In genomic region chr20:3888622-3889488, GRCh38 we compare ENCODE assay signal across 1 cellular context.
A peak's percentile ranks its signal among the peaks of the same experiment; 100 is the strongest.
TF ChIP-seq lines count a peak whose summit lies in the region.

TSS of gene PANK2 (plus strand) at chr20:3889387.

TF ChIP-seq in HCT116, 20 proteins besides CTCF, POLR2A, EP300 and RAD21 (continued from another document):
- TF ChIP-seq REST (IDR thresholded peaks at IDR 0.05; ENCODE audit: low read depth), result no peak
- TF ChIP-seq CBX3 (IDR thresholded peaks at IDR 0.05; ENCODE audit: low read depth), result no peak
- TF ChIP-seq EZH2 (IDR thresholded peaks at IDR 0.05), result no peak
- no peak for TF ChIP-seq ZNF274 (IDR thresholded peaks at IDR 0.05; ENCODE audit: low read depth, low read length)
- peak; percentile 91 for TF ChIP-seq POLR2AphosphoS5 (IDR thresholded peaks at IDR 0.05; ENCODE audit: low read depth, low read length)
- peak; percentile 99 for TF ChIP-seq EGR1 (IDR thresholded peaks at IDR 0.05; ENCODE audit: low read depth)
- peak; percentile 76 for TF ChIP-seq YY1 (IDR thresholded peaks at IDR 0.05; ENCODE audit: extremely low read depth, insufficient replicate concordance, low read depth, low read length)
- peak; percentile 89 for TF ChIP-seq TCF7L2 (IDR thresholded peaks at IDR 0.05; ENCODE audit: borderline replicate concordance, extremely low read depth, insufficient read depth, insufficient read length)
- TF ChIP-seq SIN3A (IDR thresholded peaks at IDR 0.05; ENCODE audit: low read depth), result peak; percentile 66; the same call in 1 of the 2 replicates
- TF ChIP-seq ZFX (IDR thresholded peaks at IDR 0.05), result peak; percentile 73; the same call in 1 of the 2 replicates
- peak; percentile 71 for TF ChIP-seq MAX (IDR thresholded peaks at IDR 0.05)
- TF ChIP-seq SP1 (IDR thresholded peaks at IDR 0.05; ENCODE audit: low read depth), result peak; percentile 99
- no peak for TF ChIP-seq ZBTB33 (IDR thresholded peaks at IDR 0.05; ENCODE audit: extremely low read depth, insufficient replicate concordance, low read length)
- no peak for TF ChIP-seq EZH2phosphoT487 (IDR thresholded peaks at IDR 0.05; ENCODE audit: borderline replicate concordance)
- no peak for TF ChIP-seq CEBPB (IDR thresholded peaks at IDR 0.05; ENCODE audit: low read depth)
- no peak for TF ChIP-seq JUND (IDR thresholded peaks at IDR 0.05)
TF ChIP-seq in HCT116: peak in this region for 8.
